ENCODE assay signal across 8 cellular contexts in genomic region chr5:16859346-16859745, GRCh38.
"Had no signal": no experiment of that assay in that cellular context is flagged by ENCODE, and none has a peak within 500 bp of the region (broad histone marks: within the 10 kb centered on the region; RNA-seq: fewer than 3 reads in every experiment).

No MANE protein-coding gene starts in this region.

- H3K27ac ChIP-seq: HL-60 had no signal

- H3K4me3 Mint-ChIP-seq: GM23338 had no signal

- H2AFZ ChIP-seq: GM23338 had no signal

- H3K36me3 ChIP-seq: HAP-1 had no signal

- H3K4me3 ChIP-seq: GM23338, HAP-1, K562 had no signal

- H3K9me3 ChIP-seq: HAP-1 had no signal

- DNase-seq: H7, IMR-90, KG1 had no signal

- ATAC-seq: GM23338, HCT116, K562 had no signal

- FAIRE-seq: K562 had no signal

- H3K9me3 Mint-ChIP-seq: GM23338 had no signal
